Comparison of ENCODE assay signal across 33 cellular contexts in genomic region chr16:88715312-88716190, GRCh38. TPM values are rescaled to one million over a fixed set of nuclear protein-coding genes. Genes with fewer than 3 reads are reported as not detected.
"Had no signal": no experiment of that assay in that cellular context is flagged by ENCODE, and none has a peak within 500 bp of the region (broad histone marks: within the 10 kb centered on the region; RNA-seq: fewer than 3 reads in every experiment).

No MANE protein-coding gene starts in this region.

- H3K27me3 ChIP-seq: adrenal gland, colonic mucosa, Peyer's patch had no signal

- H3K9me3 Mint-ChIP-seq: activated CD4-positive, alpha-beta memory T cell treated with anti-CD3 and anti-CD28 coated beads, Interleukin-2, amount 10 ng/mL, durations not matched to agents 7 days and 5 days; activated naive CD4-positive, alpha-beta T cell treated with anti-CD3 and anti-CD28 coated beads, Interleukin-2, amount 50 U/mL, for 24 hours; activated naive CD8-positive, alpha-beta T cell treated with anti-CD3 and anti-CD28 coated beads, Interleukin-2, amount 10 ng/mL, durations not matched to agents 7 days and 5 days; activated T-helper 2 cell treated with anti-CD3 and anti-CD28 coated beads, Interferon-gamma antibody, Interleukin-2, Interleukin-4, amounts not matched to agents 10 μg/mL and 5 μg/mL and 100 μg/mL, durations not matched to agents 14 hours and 24 hours and 36 hours; brain had no signal

- H3K27ac Mint-ChIP-seq: activated CD4-positive, alpha-beta memory T cell treated with anti-CD3 and anti-CD28 coated beads, Interleukin-2, amount 10 ng/mL, durations not matched to agents 7 days and 5 days; activated CD8-positive, alpha-beta memory T cell treated with anti-CD3 and anti-CD28 coated beads, Interleukin-2, amount 10 ng/mL, durations not matched to agents 7 days and 5 days; activated naive CD4-positive, alpha-beta T cell treated with anti-CD3 and anti-CD28 coated beads, Interleukin-2, amount 50 U/mL, for 24 hours; activated naive CD8-positive, alpha-beta T cell treated with anti-CD3 and anti-CD28 coated beads, Interleukin-2, amount 10 ng/mL, durations not matched to agents 7 days and 5 days; activated T-helper 2 cell treated with anti-CD3 and anti-CD28 coated beads, Interferon-gamma antibody, Interleukin-2, Interleukin-4, amounts not matched to agents 10 μg/mL and 5 μg/mL and 100 μg/mL, durations not matched to agents 14 hours and 24 hours and 36 hours; brain had no signal

- H3K4me3 Mint-ChIP-seq: activated CD4-positive, alpha-beta memory T cell treated with anti-CD3 and anti-CD28 coated beads, Interleukin-2, amount 10 ng/mL, durations not matched to agents 7 days and 5 days; activated CD8-positive, alpha-beta memory T cell treated with anti-CD3 and anti-CD28 coated beads, Interleukin-2, amount 10 ng/mL, durations not matched to agents 7 days and 5 days; activated naive CD4-positive, alpha-beta T cell treated with anti-CD3 and anti-CD28 coated beads, Interleukin-2, amount 50 U/mL, for 24 hours; activated naive CD8-positive, alpha-beta T cell treated with anti-CD3 and anti-CD28 coated beads, Interleukin-2, amount 10 ng/mL, durations not matched to agents 7 days and 5 days; brain had no signal

- H3K4me3 ChIP-seq: adrenal gland, colonic mucosa, Peyer's patch, SK-N-MC had no signal

- H3K4me1 Mint-ChIP-seq: brain had no signal

- H3K27ac ChIP-seq: adrenal gland, colonic mucosa, Peyer's patch, SK-N-MC, WERI-Rb-1 had no signal

- ATAC-seq: activated CD8-positive, alpha-beta memory T cell treated with anti-CD3 and anti-CD28 coated beads, Interleukin-2, amount 10 ng/mL, durations not matched to agents 7 days and 5 days; PC-3 had no signal

- H3K27me3 Mint-ChIP-seq: activated CD4-positive, alpha-beta memory T cell treated with anti-CD3 and anti-CD28 coated beads, Interleukin-2, amount 10 ng/mL, durations not matched to agents 7 days and 5 days; activated CD8-positive, alpha-beta memory T cell treated with anti-CD3 and anti-CD28 coated beads, Interleukin-2, amount 10 ng/mL, durations not matched to agents 7 days and 5 days; activated naive CD4-positive, alpha-beta T cell treated with anti-CD3 and anti-CD28 coated beads, Interleukin-2, amount 50 U/mL, for 24 hours; activated naive CD8-positive, alpha-beta T cell treated with anti-CD3 and anti-CD28 coated beads, Interleukin-2, amount 10 ng/mL, durations not matched to agents 7 days and 5 days; brain had no signal

- H3K9me3 ChIP-seq: adrenal gland, colonic mucosa, Peyer's patch had no signal

- H3K36me3 ChIP-seq: WERI-Rb-1 had no signal

- DNase-seq: activated CD4-positive, alpha-beta memory T cell treated with anti-CD3 and anti-CD28 coated beads, Interleukin-2, amount 10 ng/mL, durations not matched to agents 7 days and 5 days; activated CD4-positive, alpha-beta T cell treated with anti-CD3 and anti-CD28 coated beads for 1 hour; activated CD4-positive, alpha-beta T cell treated with anti-CD3 and anti-CD28 coated beads for 48 hours; activated CD4-positive, CD25-positive, alpha-beta regulatory T cell; activated CD8-positive, alpha-beta memory T cell treated with anti-CD3 and anti-CD28 coated beads for 24 hours; activated CD8-positive, alpha-beta memory T cell treated with anti-CD3 and anti-CD28 coated beads, Interleukin-2, amount 10 ng/mL, durations not matched to agents 7 days and 5 days; activated CD8-positive, alpha-beta memory T cell treated with anti-CD3 and anti-CD28 coated beads, Interleukin-2, amount 50 U/mL, for 48 hours; activated gamma-delta T cell; activated naive CD4-positive, alpha-beta T cell treated with Interleukin-2 at 50 U/mL for 16 hours; activated naive CD8-positive, alpha-beta T cell treated with anti-CD3 and anti-CD28 coated beads, Interleukin-2, amount 10 ng/mL, durations not matched to agents 7 days and 5 days; adrenal gland; central memory CD4-positive, alpha-beta T cell; colonic mucosa; NCI-H1105; NCI-H1417 treated with DMSO at 0.1 percent for 48 hours; NCI-H187 treated with DMSO at 0.1 percent for 48 hours; NCI-H2081; NCI-H2171 treated with DMSO at 0.1 percent for 48 hours; NCI-H2227 treated with DMSO at 0.1 percent for 48 hours; NCI-H446; NCI-H524; NK-92 treated with Interleukin-12 subunit alpha and Interleukin-12 subunit beta, amount 100 ng/mL, for 24 hours; PC-3; Peyer's patch; Right ventricle myocardium superior; T1000; WERI-Rb-1 had no signal

- H3K4me1 ChIP-seq: adrenal gland, colonic mucosa, Peyer's patch had no signal

RNA-seq across cellular contexts. Expression of gene SNAI3, which starts 29.2 kb away (rescaled TPM):
- total RNA-seq: chondrocyte, M059J had no signal
